ENCODE assay signal across 18 cellular contexts in the genomic region with DNA sequence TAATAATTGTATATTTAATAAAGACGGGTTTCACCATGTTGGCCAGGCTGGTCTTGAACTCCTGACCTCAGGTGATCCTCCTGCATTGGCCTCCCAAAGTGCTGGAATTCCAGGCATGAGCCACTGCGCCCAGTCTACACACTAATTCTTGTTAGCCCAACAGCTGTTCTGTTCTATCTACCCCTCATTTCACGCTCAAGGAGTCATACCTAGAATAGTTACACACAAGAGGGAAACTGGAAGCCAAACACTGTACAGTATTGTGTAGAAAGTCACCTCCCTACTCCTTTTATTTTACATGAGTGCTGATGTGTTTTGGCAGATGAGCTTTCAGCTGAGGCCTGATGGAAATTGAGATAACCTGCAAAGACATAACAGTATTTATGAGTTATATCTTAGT.
"Had no signal": no experiment of that assay in that cellular context is flagged by ENCODE, and none has a peak within 500 bp of the region (broad histone marks: within the 10 kb centered on the region; RNA-seq: fewer than 3 reads in every experiment).

No MANE protein-coding gene starts in this region.

- H3K9me3 Mint-ChIP-seq: neural crest cell, WTC11 had no signal

- H3K27ac ChIP-seq: body of pancreas, esophagus muscularis mucosa, gastroesophageal sphincter, heart left ventricle, left lung, skin epidermis, thoracic aorta, upper lobe of left lung had no signal

- H3K27me3 Mint-ChIP-seq: activated CD4-positive, alpha-beta T cell treated with anti-CD3 and anti-CD28 coated beads, Interleukin-2, amount 10 ng/mL, durations not matched to agents 24 days and 14 days had no signal

- H3K4me1 Mint-ChIP-seq: activated CD4-positive, alpha-beta T cell treated with anti-CD3 and anti-CD28 coated beads, Interleukin-2, amount 10 ng/mL, durations not matched to agents 24 days and 14 days; neural crest cell; WTC11 had no signal

- ATAC-seq: body of pancreas, gastroesophageal sphincter, heart left ventricle, left lung, right cardiac atrium, WTC11 had no signal

- DNase-seq: activated CD4-positive, alpha-beta T cell treated with anti-CD3 and anti-CD28 coated beads, Interleukin-2, amount 10 ng/mL, durations not matched to agents 24 days and 14 days; activated gamma-delta T cell treated with Interleukin-2 at 50 U/mL for 16 hours; activated T-cell treated with anti-CD3 and anti-CD28 coated beads, Interleukin-2, amount 50 U/mL, for 1 hour; body of pancreas; dermis blood vessel endothelial cell; effector memory CD4-positive, alpha-beta T cell; heart left ventricle; kidney; left lung; midbrain; right cardiac atrium; upper lobe of left lung had no signal

- H3K27ac Mint-ChIP-seq: activated CD4-positive, alpha-beta T cell treated with anti-CD3 and anti-CD28 coated beads, Interleukin-2, amount 10 ng/mL, durations not matched to agents 24 days and 14 days; WTC11 had no signal

- H3K4me3 Mint-ChIP-seq: activated CD4-positive, alpha-beta T cell treated with anti-CD3 and anti-CD28 coated beads, Interleukin-2, amount 10 ng/mL, durations not matched to agents 24 days and 14 days; neural crest cell; WTC11 had no signal

- H3K4me3 ChIP-seq: body of pancreas, esophagus muscularis mucosa, gastroesophageal sphincter, heart left ventricle, left lung, skin epidermis, thoracic aorta, upper lobe of left lung had no signal

- H3K36me3 Mint-ChIP-seq: WTC11 had no signal
